Comparison of ENCODE assay signal across 11 cellular contexts in genomic region chr1:61606448-61607312, GRCh38.
A peak's percentile ranks its signal among the peaks of the same experiment; 100 is the strongest.
DNase-seq lines count a peak whose midpoint lies in the region; ATAC-seq, FAIRE-seq and TF ChIP-seq lines count a peak whose summit lies in the region.
"Had no signal": no experiment of that assay in that cellular context is flagged by ENCODE, and none has a peak within 500 bp of the region (broad histone marks: within the 10 kb centered on the region; RNA-seq: fewer than 3 reads in every experiment).

No MANE protein-coding gene starts in this region.

- no peak for TF ChIP-seq CTCF in astrocyte (IDR thresholded peaks at IDR 0.05; ENCODE audit: insufficient read depth, low read depth, low read length)
- no peak for TF ChIP-seq CTCF in parathyroid adenoma (IDR thresholded peaks at IDR 0.05)

- H3K9me3 ChIP-seq in astrocyte (ENCODE audit: insufficient read depth, low read depth, low read length) (no peaks in the 10 kb centered on the region), parathyroid adenoma (ENCODE audit: control insufficient read depth, low read length) (no peaks in the 10 kb centered on the region)
- H3K9me3 ChIP-seq: Peyer's patch had no signal

- H3K79me2 ChIP-seq in astrocyte (ENCODE audit: insufficient read depth, low read length) (no peaks in the 10 kb centered on the region), parathyroid adenoma (no peaks in the 10 kb centered on the region)

- no peak for ATAC-seq in effector memory CD8-positive, alpha-beta T cell (replicated peaks)

- H3K4me3 Mint-ChIP-seq in astrocyte (ENCODE audit: unreplicated experiment), result no peak overlapping the region
- H3K4me3 Mint-ChIP-seq in effector memory CD8-positive, alpha-beta T cell, result no peak overlapping the region
- H3K4me3 Mint-ChIP-seq: activated naive CD4-positive, alpha-beta T cell treated with anti-CD3 and anti-CD28 coated beads for 36 hours had no signal

- H3K9ac ChIP-seq in astrocyte (ENCODE audit: low read length), result peak overlapping the region; percentile 17
- no peak overlapping the region for H3K9ac ChIP-seq in parathyroid adenoma

- DNase-seq in AG08395 (ENCODE audit: low spot score), result peak; percentile 47
- DNase-seq in astrocyte (ENCODE audit: low read depth), result peak; percentile 34
- peak; percentile 41 for DNase-seq in glomerular endothelial cell (ENCODE audit: extremely low read depth, low read depth, low spot score)
- no peak for DNase-seq in effector memory CD8-positive, alpha-beta T cell
- no peak for DNase-seq in activated effector memory CD4-positive, alpha-beta T cell treated with anti-CD3 and anti-CD28 coated beads, Interleukin-2, amount 50 U/mL, for 16 hours
- no peak for DNase-seq in NCI-H1417 treated with DMSO at 0.1 percent for 48 hours (lab: John Stamatoyannopoulos, UW)
- no peak for DNase-seq in stimulated activated naive CD4-positive, alpha-beta T cell (lab: John Stamatoyannopoulos, UW)
- DNase-seq: activated naive CD4-positive, alpha-beta T cell treated with anti-CD3 and anti-CD28 coated beads for 36 hours; trophoblast cell had no signal

- H3K4me1 Mint-ChIP-seq in astrocyte (ENCODE audit: low read depth, unreplicated experiment), result peaks cover 19% of the 10 kb centered on the region
- no peaks in the 10 kb centered on the region for H3K4me1 Mint-ChIP-seq in effector memory CD8-positive, alpha-beta T cell (ENCODE audit: low read depth in 2 of 2)

- H3K36me3 ChIP-seq in astrocyte (ENCODE audit: insufficient read depth, low read length), result no peaks in the 10 kb centered on the region
- no peaks in the 10 kb centered on the region for H3K36me3 ChIP-seq in parathyroid adenoma (ENCODE audit: control insufficient read depth, insufficient read depth, low read length)
- H3K36me3 ChIP-seq: Peyer's patch had no signal

- no peaks in the 10 kb centered on the region for H3K27me3 ChIP-seq in astrocyte (ENCODE audit: insufficient read depth, low read length)
- H3K27me3 ChIP-seq in parathyroid adenoma (ENCODE audit: control insufficient read depth, insufficient read depth, low read length), result no peaks in the 10 kb centered on the region
- H3K27me3 ChIP-seq: Peyer's patch had no signal

- H3K27me3 Mint-ChIP-seq in astrocyte (ENCODE audit: low read depth, unreplicated experiment), result peaks cover 6% of the 10 kb centered on the region
- H3K27me3 Mint-ChIP-seq in effector memory CD8-positive, alpha-beta T cell, result peaks cover 5 to 27% of the 10 kb centered on the region in 2 donors

- no peaks in the 10 kb centered on the region for H3K36me3 Mint-ChIP-seq in astrocyte (ENCODE audit: low read depth, unreplicated experiment)
- H3K36me3 Mint-ChIP-seq in effector memory CD8-positive, alpha-beta T cell (ENCODE audit: insufficient read depth), result no peaks in the 10 kb centered on the region

- peaks cover 8% of the 10 kb centered on the region for H3K4me1 ChIP-seq in astrocyte (ENCODE audit: insufficient read depth, low read length)
- no peaks in the 10 kb centered on the region for H3K4me1 ChIP-seq in parathyroid adenoma
- H3K4me1 ChIP-seq: Peyer's patch had no signal

- H2AFZ ChIP-seq in astrocyte (ENCODE audit: low read depth, low read length) (no peak overlapping the region), parathyroid adenoma (no peak overlapping the region)

- peak overlapping the region; percentile 60 for H3K27ac ChIP-seq in astrocyte (ENCODE audit: low read depth, low read length)
- peak overlapping the region; percentile 15 for H3K27ac ChIP-seq in parathyroid adenoma

- H4K20me1 ChIP-seq in astrocyte (ENCODE audit: insufficient read depth, low read length), result no peaks in the 10 kb centered on the region

- peak overlapping the region; percentile 41 for H3K27ac Mint-ChIP-seq in astrocyte (ENCODE audit: unreplicated experiment)
- no peak overlapping the region for H3K27ac Mint-ChIP-seq in effector memory CD8-positive, alpha-beta T cell
- H3K27ac Mint-ChIP-seq: activated naive CD4-positive, alpha-beta T cell treated with anti-CD3 and anti-CD28 coated beads for 36 hours had no signal

- H3K9me3 Mint-ChIP-seq in astrocyte (ENCODE audit: unreplicated experiment), result no peaks in the 10 kb centered on the region
- no peaks in the 10 kb centered on the region for H3K9me3 Mint-ChIP-seq in effector memory CD8-positive, alpha-beta T cell
- H3K9me3 Mint-ChIP-seq: activated naive CD4-positive, alpha-beta T cell treated with anti-CD3 and anti-CD28 coated beads for 36 hours had no signal

- peak overlapping the region; percentile 32 for H3K4me2 ChIP-seq in astrocyte (ENCODE audit: low read length)
- H3K4me2 ChIP-seq in parathyroid adenoma (ENCODE audit: low read length), result no peak overlapping the region

- H3K4me3 ChIP-seq in astrocyte (ENCODE audit: insufficient read depth, low read depth, low read length), result no peak overlapping the region
- H3K4me3 ChIP-seq in parathyroid adenoma (ENCODE audit: low read depth, low read length), result no peak overlapping the region
- H3K4me3 ChIP-seq: Peyer's patch had no signal

- FAIRE-seq in astrocyte (lab: Jason Lieb, UNC), result peak; percentile 73

Comparison
In these comparisons a context has a peak if more than half of its experiments do, and no peak if none do; other contexts are left out.
1. DNase-seq: peak in AG08395 (single experiment), astrocyte (single experiment) and glomerular endothelial cell (single experiment); none in effector memory CD8-positive, alpha-beta T cell (0 of 3), activated effector memory CD4-positive, alpha-beta T cell treated with anti-CD3 and anti-CD28 coated beads, Interleukin-2, amount 50 U/mL, for 16 hours (single experiment), NCI-H1417 treated with DMSO at 0.1 percent for 48 hours (single experiment) and stimulated activated naive CD4-positive, alpha-beta T cell (0 of 6).